Comparison of ENCODE assay signal across 20 cellular contexts in the genomic region with DNA sequence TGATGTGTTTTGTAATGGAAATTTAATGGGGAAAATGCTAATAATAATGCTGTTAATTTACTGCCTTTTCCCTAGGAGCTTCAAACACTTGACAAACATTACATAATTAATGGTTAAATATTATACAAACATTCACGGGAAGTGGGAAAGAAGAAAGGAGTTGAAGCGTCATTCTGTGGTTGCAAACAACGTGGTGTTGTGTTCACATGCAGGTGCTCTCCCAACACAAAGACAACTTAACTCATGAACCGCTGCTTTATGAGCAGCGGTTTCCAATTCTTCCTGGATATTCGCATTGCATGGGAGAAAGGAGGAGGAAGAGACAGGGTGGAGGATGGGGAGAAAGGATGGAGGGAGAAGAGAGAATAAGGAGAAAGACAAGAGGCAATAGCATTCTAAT.
DNase-seq lines count a peak whose midpoint lies in the region; ATAC-seq and TF ChIP-seq lines count a peak whose summit lies in the region.
"Had no signal": no experiment of that assay in that cellular context is flagged by ENCODE, and none has a peak within 500 bp of the region (broad histone marks: within the 10 kb centered on the region; RNA-seq: fewer than 3 reads in every experiment).

No MANE protein-coding gene starts in this region.

- peaks cover 19% of the 10 kb centered on the region for H3K9me3 Mint-ChIP-seq in GM23338

- H3K4me3 ChIP-seq in SU-DHL-6 (ENCODE audit: insufficient read depth, low read length, poor library complexity, severe bottlenecking), result no peak overlapping the region
- no peak overlapping the region for H3K4me3 ChIP-seq in GM23338

- H3K4me1 ChIP-seq in GM23338 (ENCODE audit: insufficient read depth), result no peaks in the 10 kb centered on the region

- H3K27ac ChIP-seq in SU-DHL-6 (ENCODE audit: low read depth, low read length) (peak overlapping the region; percentile 79), GM23338 (ENCODE audit: low read depth) (no peak overlapping the region)
- H3K27ac ChIP-seq: KMS-11 had no signal

- H3K27me3 ChIP-seq in SU-DHL-6 (ENCODE audit: low read length), result no peaks in the 10 kb centered on the region
- H3K27me3 ChIP-seq in GM23338 (ENCODE audit: insufficient read depth), result no peaks in the 10 kb centered on the region

- H3K4me2 ChIP-seq in SU-DHL-6 (ENCODE audit: low read depth, low read length, poor library complexity, severe bottlenecking), result peak overlapping the region; percentile 44
- no peak overlapping the region for H3K4me2 ChIP-seq in GM23338
- H3K4me2 ChIP-seq: KMS-11 had no signal

- no peak overlapping the region for H3K27ac Mint-ChIP-seq in GM23338
- H3K27ac Mint-ChIP-seq: T-cell had no signal

- H2AFZ ChIP-seq in SU-DHL-6 (ENCODE audit: low read depth, low read length, severe bottlenecking), result no peak overlapping the region
- no peak overlapping the region for H2AFZ ChIP-seq in GM23338

- H3K9ac ChIP-seq in SU-DHL-6 (ENCODE audit: low read length), result peak overlapping the region; percentile 15; the same call in 1 of the 2 replicates
- H3K9ac ChIP-seq: KMS-11 had no signal

- no peaks in the 10 kb centered on the region for H3K4me1 Mint-ChIP-seq in GM23338
- H3K4me1 Mint-ChIP-seq: T-cell had no signal

- DNase-seq in NCI-H2107 treated with DMSO at 0.1 percent for 48 hours (lab: John Stamatoyannopoulos, UW; ENCODE audit: unreplicated experiment) (peak; percentile 23), NCI-H2107 (lab: John Stamatoyannopoulos, UW) (no peak), NAMALWA (ENCODE audit: low spot score) (peak; percentile 52), NCI-H2196 treated with DMSO at 0.1 percent for 48 hours (lab: John Stamatoyannopoulos, UW; ENCODE audit: unreplicated experiment) (peak; percentile 11), EL (no peak), GM23338 (ENCODE audit: low spot score) (no peak)
- no peak for DNase-seq in activated T-cell treated with anti-CD3 and anti-CD28 coated beads, Interleukin-2, amount 50 U/mL, for 1 hour
- DNase-seq: 8988T; C1 segment of cervical spinal cord; DMS79; H7; NCI-H1436 treated with DMSO at 0.1 percent for 48 hours; NCI-H2227 treated with DMSO at 0.1 percent for 48 hours; NK-92 treated with Interleukin-12 subunit alpha and Interleukin-12 subunit beta, amount 100 ng/mL, for 24 hours; OCI-M1; RPMI8226; T-cell; T1000 had no signal

- H3K36me3 Mint-ChIP-seq in GM23338 (ENCODE audit: low read depth), result peaks cover 22% of the 10 kb centered on the region
- H3K36me3 Mint-ChIP-seq: T-cell had no signal

- H3K9me2 ChIP-seq in SU-DHL-6 (replicated peaks; ENCODE audit: insufficient read depth, low read length) (no peaks in the 10 kb centered on the region), GM23338 (ENCODE audit: insufficient read depth) (no peaks in the 10 kb centered on the region)

- ATAC-seq in GM23338, result no peak
- ATAC-seq: T-cell had no signal

- TF ChIP-seq CTCF in SU-DHL-6 (IDR thresholded peaks at IDR 0.05; ENCODE audit: insufficient read depth, low read length, poor library complexity, severe bottlenecking) (no peak), GM23338 (conservative IDR thresholded peaks at IDR 0.05; ENCODE audit: low read depth in 2 of 2) (no peak)

- H3K9me3 ChIP-seq in SU-DHL-6 (ENCODE audit: insufficient read depth, low read length), result peaks cover 7% of the 10 kb centered on the region; the same call in 1 of the 2 replicates

- H3K36me3 ChIP-seq in SU-DHL-6 (ENCODE audit: low read length) (no peaks in the 10 kb centered on the region), GM23338 (ENCODE audit: insufficient read depth) (no peaks in the 10 kb centered on the region)

- H3K27me3 Mint-ChIP-seq in GM23338 (ENCODE audit: insufficient read depth, low read depth, poor library complexity), result peaks cover 1% of the 10 kb centered on the region
- H3K27me3 Mint-ChIP-seq: T-cell had no signal

- H3K79me2 ChIP-seq in SU-DHL-6 (ENCODE audit: insufficient read depth, low read length) (no peaks in the 10 kb centered on the region), GM23338 (replicated peaks; ENCODE audit: insufficient read depth) (no peaks in the 10 kb centered on the region)

- H3F3A ChIP-seq in SU-DHL-6 (ENCODE audit: insufficient read depth), result no peaks in the 10 kb centered on the region
- H3F3A ChIP-seq in GM23338 (replicated peaks; ENCODE audit: low read depth), result no peaks in the 10 kb centered on the region

- no peak overlapping the region for H3K4me3 Mint-ChIP-seq in GM23338
- H3K4me3 Mint-ChIP-seq: T-cell had no signal

- no peaks in the 10 kb centered on the region for H4K20me1 ChIP-seq in SU-DHL-6 (ENCODE audit: low read depth, low read length)
- no peaks in the 10 kb centered on the region for H4K20me1 ChIP-seq in GM23338 (replicated peaks; ENCODE audit: insufficient read depth)

TF ChIP-seq in GM23338, 12 proteins besides CTCF, POLR2A, EP300 and RAD21 (continues in another document):
- TF ChIP-seq EZH2phosphoT487 (IDR thresholded peaks at IDR 0.05; ENCODE audit: unreplicated experiment) (no peak), CREB1 (CRISPR knock-in tag; IDR thresholded peaks at IDR 0.05; ENCODE audit: low read depth) (no peak), JUNB (IDR thresholded peaks at IDR 0.05; ENCODE audit: unreplicated experiment) (no peak), POLR2AphosphoS5 (IDR thresholded peaks at IDR 0.05; ENCODE audit: low read depth) (no peak), EZH2 (IDR thresholded peaks at IDR 0.05; ENCODE audit: low read depth, unreplicated experiment) (no peak), ZNF114 (CRISPR knock-in tag; IDR thresholded peaks at IDR 0.05) (no peak), ZNF331 (CRISPR knock-in tag; IDR thresholded peaks at IDR 0.05; ENCODE audit: low read depth) (no peak)
- TF ChIP-seq, protein P1, sequence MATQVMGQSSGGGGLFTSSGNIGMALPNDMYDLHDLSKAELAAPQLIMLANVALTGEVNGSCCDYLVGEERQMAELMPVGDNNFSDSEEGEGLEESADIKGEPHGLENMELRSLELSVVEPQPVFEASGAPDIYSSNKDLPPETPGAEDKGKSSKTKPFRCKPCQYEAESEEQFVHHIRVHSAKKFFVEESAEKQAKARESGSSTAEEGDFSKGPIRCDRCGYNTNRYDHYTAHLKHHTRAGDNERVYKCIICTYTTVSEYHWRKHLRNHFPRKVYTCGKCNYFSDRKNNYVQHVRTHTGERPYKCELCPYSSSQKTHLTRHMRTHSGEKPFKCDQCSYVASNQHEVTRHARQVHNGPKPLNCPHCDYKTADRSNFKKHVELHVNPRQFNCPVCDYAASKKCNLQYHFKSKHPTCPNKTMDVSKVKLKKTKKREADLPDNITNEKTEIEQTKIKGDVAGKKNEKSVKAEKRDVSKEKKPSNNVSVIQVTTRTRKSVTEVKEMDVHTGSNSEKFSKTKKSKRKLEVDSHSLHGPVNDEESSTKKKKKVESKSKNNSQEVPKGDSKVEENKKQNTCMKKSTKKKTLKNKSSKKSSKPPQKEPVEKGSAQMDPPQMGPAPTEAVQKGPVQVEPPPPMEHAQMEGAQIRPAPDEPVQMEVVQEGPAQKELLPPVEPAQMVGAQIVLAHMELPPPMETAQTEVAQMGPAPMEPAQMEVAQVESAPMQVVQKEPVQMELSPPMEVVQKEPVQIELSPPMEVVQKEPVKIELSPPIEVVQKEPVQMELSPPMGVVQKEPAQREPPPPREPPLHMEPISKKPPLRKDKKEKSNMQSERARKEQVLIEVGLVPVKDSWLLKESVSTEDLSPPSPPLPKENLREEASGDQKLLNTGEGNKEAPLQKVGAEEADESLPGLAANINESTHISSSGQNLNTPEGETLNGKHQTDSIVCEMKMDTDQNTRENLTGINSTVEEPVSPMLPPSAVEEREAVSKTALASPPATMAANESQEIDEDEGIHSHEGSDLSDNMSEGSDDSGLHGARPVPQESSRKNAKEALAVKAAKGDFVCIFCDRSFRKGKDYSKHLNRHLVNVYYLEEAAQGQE (IDR thresholded peaks at IDR 0.05; ENCODE audit: unreplicated experiment), result no peak

Comparison
In these comparisons a context has a peak if more than half of its experiments do, and no peak if none do; other contexts are left out.
1. DNase-seq: peak in NCI-H2107 treated with DMSO at 0.1 percent for 48 hours (single experiment), NAMALWA (single experiment) and NCI-H2196 treated with DMSO at 0.1 percent for 48 hours (single experiment); none in NCI-H2107 (single experiment), EL (single experiment), GM23338 (single experiment) and activated T-cell treated with anti-CD3 and anti-CD28 coated beads, Interleukin-2, amount 50 U/mL, for 1 hour (single experiment).